Comparison of ENCODE assay signal across 1 cellular context in the genomic region with DNA sequence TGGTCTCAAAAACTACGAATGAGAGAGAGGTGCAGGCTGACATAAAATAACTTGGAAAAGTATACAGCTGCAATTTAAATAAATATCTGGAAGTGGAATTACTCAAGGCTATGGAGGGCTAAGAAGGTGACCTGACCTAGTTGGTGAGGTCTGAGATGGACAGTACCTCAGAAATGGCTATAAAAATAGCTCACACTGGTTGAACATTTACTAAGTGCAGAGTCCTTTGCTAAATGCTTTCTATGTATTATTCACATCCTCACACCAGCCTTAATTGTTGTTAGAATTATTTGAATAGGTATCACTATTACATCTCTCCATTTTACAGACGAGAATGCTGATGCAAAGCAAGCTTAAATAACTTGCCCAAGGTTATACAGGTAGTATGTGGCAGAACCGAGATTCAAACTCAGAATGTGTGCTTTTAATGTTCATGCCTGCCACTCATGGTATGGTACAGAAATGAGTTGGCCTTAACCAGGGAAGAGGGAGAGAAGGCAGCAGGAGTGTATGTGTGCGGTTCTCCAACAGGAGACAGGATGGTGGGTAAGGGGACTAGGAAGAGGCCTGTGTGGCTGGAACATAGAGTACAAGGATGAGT.
TF ChIP-seq lines count a peak whose summit lies in the region.

No MANE protein-coding gene starts in this region.

TF ChIP-seq in GM12878, 131 proteins besides CTCF, POLR2A, EP300 and RAD21:
- TF ChIP-seq STAT3 (IDR thresholded peaks at IDR 0.05; ENCODE audit: low read depth, low read length) (no peak), RELA (IDR thresholded peaks at IDR 0.05; ENCODE audit: borderline replicate concordance, partially characterized antibody) (no peak), NR2F1 (conservative IDR thresholded peaks at IDR 0.05) (no peak), ZBED1 (IDR thresholded peaks at IDR 0.05; ENCODE audit: borderline replicate concordance) (no peak), SMAD5 (IDR thresholded peaks at IDR 0.05; ENCODE audit: low read depth) (no peak), SIN3A (IDR thresholded peaks at IDR 0.05; ENCODE audit: low read depth, low read length) (no peak), NR2C1 (IDR thresholded peaks at IDR 0.05) (no peak), CBFB (IDR thresholded peaks at IDR 0.05; ENCODE audit: low read depth) (no peak), RAD51 (IDR thresholded peaks at IDR 0.05) (no peak), ASH2L (IDR thresholded peaks at IDR 0.05; ENCODE audit: borderline replicate concordance, low read depth) (no peak), SREBF2 (IDR thresholded peaks at IDR 0.05; ENCODE audit: low read length) (no peak)
- TF ChIP-seq, protein P1, sequence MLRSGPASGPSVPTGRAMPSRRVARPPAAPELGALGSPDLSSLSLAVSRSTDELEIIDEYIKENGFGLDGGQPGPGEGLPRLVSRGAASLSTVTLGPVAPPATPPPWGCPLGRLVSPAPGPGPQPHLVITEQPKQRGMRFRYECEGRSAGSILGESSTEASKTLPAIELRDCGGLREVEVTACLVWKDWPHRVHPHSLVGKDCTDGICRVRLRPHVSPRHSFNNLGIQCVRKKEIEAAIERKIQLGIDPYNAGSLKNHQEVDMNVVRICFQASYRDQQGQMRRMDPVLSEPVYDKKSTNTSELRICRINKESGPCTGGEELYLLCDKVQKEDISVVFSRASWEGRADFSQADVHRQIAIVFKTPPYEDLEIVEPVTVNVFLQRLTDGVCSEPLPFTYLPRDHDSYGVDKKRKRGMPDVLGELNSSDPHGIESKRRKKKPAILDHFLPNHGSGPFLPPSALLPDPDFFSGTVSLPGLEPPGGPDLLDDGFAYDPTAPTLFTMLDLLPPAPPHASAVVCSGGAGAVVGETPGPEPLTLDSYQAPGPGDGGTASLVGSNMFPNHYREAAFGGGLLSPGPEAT (IDR thresholded peaks at IDR 0.05; ENCODE audit: low read depth) = no peak
- TF ChIP-seq, protein P2, sequence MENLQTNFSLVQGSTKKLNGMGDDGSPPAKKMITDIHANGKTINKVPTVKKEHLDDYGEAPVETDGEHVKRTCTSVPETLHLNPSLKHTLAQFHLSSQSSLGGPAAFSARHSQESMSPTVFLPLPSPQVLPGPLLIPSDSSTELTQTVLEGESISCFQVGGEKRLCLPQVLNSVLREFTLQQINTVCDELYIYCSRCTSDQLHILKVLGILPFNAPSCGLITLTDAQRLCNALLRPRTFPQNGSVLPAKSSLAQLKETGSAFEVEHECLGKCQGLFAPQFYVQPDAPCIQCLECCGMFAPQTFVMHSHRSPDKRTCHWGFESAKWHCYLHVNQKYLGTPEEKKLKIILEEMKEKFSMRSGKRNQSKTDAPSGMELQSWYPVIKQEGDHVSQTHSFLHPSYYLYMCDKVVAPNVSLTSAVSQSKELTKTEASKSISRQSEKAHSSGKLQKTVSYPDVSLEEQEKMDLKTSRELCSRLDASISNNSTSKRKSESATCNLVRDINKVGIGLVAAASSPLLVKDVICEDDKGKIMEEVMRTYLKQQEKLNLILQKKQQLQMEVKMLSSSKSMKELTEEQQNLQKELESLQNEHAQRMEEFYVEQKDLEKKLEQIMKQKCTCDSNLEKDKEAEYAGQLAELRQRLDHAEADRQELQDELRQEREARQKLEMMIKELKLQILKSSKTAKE (IDR thresholded peaks at IDR 0.05; ENCODE audit: low read depth, poor library complexity, severe bottlenecking) = no peak
- TF ChIP-seq, protein P3, sequence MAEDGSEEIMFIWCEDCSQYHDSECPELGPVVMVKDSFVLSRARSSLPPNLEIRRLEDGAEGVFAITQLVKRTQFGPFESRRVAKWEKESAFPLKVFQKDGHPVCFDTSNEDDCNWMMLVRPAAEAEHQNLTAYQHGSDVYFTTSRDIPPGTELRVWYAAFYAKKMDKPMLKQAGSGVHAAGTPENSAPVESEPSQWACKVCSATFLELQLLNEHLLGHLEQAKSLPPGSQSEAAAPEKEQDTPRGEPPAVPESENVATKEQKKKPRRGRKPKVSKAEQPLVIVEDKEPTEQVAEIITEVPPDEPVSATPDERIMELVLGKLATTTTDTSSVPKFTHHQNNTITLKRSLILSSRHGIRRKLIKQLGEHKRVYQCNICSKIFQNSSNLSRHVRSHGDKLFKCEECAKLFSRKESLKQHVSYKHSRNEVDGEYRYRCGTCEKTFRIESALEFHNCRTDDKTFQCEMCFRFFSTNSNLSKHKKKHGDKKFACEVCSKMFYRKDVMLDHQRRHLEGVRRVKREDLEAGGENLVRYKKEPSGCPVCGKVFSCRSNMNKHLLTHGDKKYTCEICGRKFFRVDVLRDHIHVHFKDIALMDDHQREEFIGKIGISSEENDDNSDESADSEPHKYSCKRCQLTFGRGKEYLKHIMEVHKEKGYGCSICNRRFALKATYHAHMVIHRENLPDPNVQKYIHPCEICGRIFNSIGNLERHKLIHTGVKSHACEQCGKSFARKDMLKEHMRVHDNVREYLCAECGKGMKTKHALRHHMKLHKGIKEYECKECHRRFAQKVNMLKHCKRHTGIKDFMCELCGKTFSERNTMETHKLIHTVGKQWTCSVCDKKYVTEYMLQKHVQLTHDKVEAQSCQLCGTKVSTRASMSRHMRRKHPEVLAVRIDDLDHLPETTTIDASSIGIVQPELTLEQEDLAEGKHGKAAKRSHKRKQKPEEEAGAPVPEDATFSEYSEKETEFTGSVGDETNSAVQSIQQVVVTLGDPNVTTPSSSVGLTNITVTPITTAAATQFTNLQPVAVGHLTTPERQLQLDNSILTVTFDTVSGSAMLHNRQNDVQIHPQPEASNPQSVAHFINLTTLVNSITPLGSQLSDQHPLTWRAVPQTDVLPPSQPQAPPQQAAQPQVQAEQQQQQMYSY (CRISPR knock-in tag; IDR thresholded peaks at IDR 0.05) = no peak
- TF ChIP-seq, protein P4, sequence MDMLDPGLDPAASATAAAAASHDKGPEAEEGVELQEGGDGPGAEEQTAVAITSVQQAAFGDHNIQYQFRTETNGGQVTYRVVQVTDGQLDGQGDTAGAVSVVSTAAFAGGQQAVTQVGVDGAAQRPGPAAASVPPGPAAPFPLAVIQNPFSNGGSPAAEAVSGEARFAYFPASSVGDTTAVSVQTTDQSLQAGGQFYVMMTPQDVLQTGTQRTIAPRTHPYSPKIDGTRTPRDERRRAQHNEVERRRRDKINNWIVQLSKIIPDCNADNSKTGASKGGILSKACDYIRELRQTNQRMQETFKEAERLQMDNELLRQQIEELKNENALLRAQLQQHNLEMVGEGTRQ (IDR thresholded peaks at IDR 0.05; ENCODE audit: borderline replicate concordance, low read depth, low read length) = no peak
- TF ChIP-seq, protein P5, sequence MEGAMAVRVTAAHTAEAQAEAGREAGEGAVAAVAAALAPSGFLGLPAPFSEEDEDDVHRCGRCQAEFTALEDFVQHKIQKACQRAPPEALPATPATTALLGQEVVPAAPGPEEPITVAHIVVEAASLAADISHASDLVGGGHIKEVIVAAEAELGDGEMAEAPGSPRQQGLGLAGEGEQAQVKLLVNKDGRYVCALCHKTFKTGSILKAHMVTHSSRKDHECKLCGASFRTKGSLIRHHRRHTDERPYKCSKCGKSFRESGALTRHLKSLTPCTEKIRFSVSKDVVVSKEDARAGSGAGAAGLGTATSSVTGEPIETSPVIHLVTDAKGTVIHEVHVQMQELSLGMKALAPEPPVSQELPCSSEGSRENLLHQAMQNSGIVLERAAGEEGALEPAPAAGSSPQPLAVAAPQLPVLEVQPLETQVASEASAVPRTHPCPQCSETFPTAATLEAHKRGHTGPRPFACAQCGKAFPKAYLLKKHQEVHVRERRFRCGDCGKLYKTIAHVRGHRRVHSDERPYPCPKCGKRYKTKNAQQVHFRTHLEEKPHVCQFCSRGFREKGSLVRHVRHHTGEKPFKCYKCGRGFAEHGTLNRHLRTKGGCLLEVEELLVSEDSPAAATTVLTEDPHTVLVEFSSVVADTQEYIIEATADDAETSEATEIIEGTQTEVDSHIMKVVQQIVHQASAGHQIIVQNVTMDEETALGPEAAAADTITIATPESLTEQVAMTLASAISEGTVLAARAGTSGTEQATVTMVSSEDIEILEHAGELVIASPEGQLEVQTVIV (IDR thresholded peaks at IDR 0.05; ENCODE audit: borderline replicate concordance, partially characterized antibody) = no peak
